9 cellular contexts compared by ENCODE assay signal in genomic region chr16:89446136-89446974, GRCh38. TPM values are rescaled to one million over a fixed set of nuclear protein-coding genes. Genes with fewer than 3 reads are reported as not detected.
DNase-seq lines count a peak whose midpoint lies in the region; ATAC-seq and TF ChIP-seq lines count a peak whose summit lies in the region.
"Had no signal": no experiment of that assay in that cellular context is flagged by ENCODE, and none has a peak within 500 bp of the region (broad histone marks: within the 10 kb centered on the region; RNA-seq: fewer than 3 reads in every experiment).

No MANE protein-coding gene starts in this region.

- no peaks in the 10 kb centered on the region for H3K9me3 Mint-ChIP-seq in activated naive CD4-positive, alpha-beta T cell treated with anti-CD3 and anti-CD28 coated beads, Interleukin-2, amount 10 ng/mL, durations not matched to agents 7 days and 5 days
- peaks cover 0 to 2% (median 0%) of the 10 kb centered on the region in 9 donors for H3K9me3 Mint-ChIP-seq in naive thymus-derived CD8-positive, alpha-beta T cell

- in situ Hi-C loops in GM23248 (cut with MboI), result no loop called here

- TF ChIP-seq CTCF in HEK293 (tag by site-specific recombination; IDR thresholded peaks at IDR 0.05), result no peak
- no peak for TF ChIP-seq CTCF in ovary (IDR thresholded peaks at IDR 0.05)

- H3K4me3 ChIP-seq in BLaER1 treated with 17β-estradiol and CSF1 and Interleukin-3, amounts not matched to agents 10 nM and 100 nM, result peak overlapping the region in 1 of 10 experiments; percentile 24; a peak in 3 of 20 replicates
- H3K4me3 ChIP-seq in HEK293 (ENCODE audit: low read depth, low read length) (no peak overlapping the region), ovary (no peak overlapping the region), GM23248 (no peak overlapping the region)

- TF ChIP-seq EP300 in ovary (IDR thresholded peaks at IDR 0.05), result no peak

- H3K9me3 ChIP-seq in BLaER1 treated with 17β-estradiol and CSF1 and Interleukin-3, amounts not matched to agents 10 nM and 100 nM (replicated peaks in 1 of 11), result no peaks in the 10 kb centered on the region
- H3K9me3 ChIP-seq in HEK293 (ENCODE audit: control insufficient read depth, insufficient read depth, low read depth, low read length) (no peaks in the 10 kb centered on the region), ovary (no peaks in the 10 kb centered on the region), GM23248 (ENCODE audit: low read depth) (no peaks in the 10 kb centered on the region)

- no peaks in the 10 kb centered on the region for H3K9me2 ChIP-seq in GM23248 (ENCODE audit: insufficient read depth)

- WGBS in ovary, 3 donors, result 70 to 78% (median 75%) methylated on average over 15 of the region's 15 CpGs
- 60 to 67% methylated on average over 15 of the region's 15 CpGs for WGBS in GM23248 (ENCODE audit: low coverage in 1 of 2, low lambda C conversion rate in 2 of 2, missing lambda C conversion rate in 2 of 2), 2 experiments

- peak; percentile 40 to 57 for ATAC-seq in naive thymus-derived CD8-positive, alpha-beta T cell
- no peak for ATAC-seq in HG02798 (IDR thresholded peaks at IDR 0.05; ENCODE audit: poor library complexity, unreplicated experiment)

- no peak overlapping the region for H2AFZ ChIP-seq in GM23248

- peaks cover 7% of the 10 kb centered on the region for H3K36me3 Mint-ChIP-seq in activated naive CD4-positive, alpha-beta T cell treated with anti-CD3 and anti-CD28 coated beads, Interleukin-2, amount 10 ng/mL, durations not matched to agents 7 days and 5 days
- peaks cover 0 to 1% (median 0%) of the 10 kb centered on the region in 3 donors for H3K36me3 Mint-ChIP-seq in naive thymus-derived CD8-positive, alpha-beta T cell

- peaks cover 0 to 14% (median 8%) of the 10 kb centered on the region in 11 experiments; a peak in 8 of 22 replicates for H3K36me3 ChIP-seq in BLaER1 treated with 17β-estradiol and CSF1 and Interleukin-3, amounts not matched to agents 10 nM and 100 nM
- no peaks in the 10 kb centered on the region for H3K36me3 ChIP-seq in HEK293 (ENCODE audit: control insufficient read depth in 2 of 2, insufficient read depth in 1 of 2, low read length in 2 of 2)
- no peaks in the 10 kb centered on the region for H3K36me3 ChIP-seq in ovary
- no peaks in the 10 kb centered on the region for H3K36me3 ChIP-seq in GM23248 (ENCODE audit: low read depth)

- no peak overlapping the region for H3K4me3 Mint-ChIP-seq in activated naive CD4-positive, alpha-beta T cell treated with anti-CD3 and anti-CD28 coated beads, Interleukin-2, amount 10 ng/mL, durations not matched to agents 7 days and 5 days
- peak overlapping the region; percentile 53 to 87 (median 82) for H3K4me3 Mint-ChIP-seq in naive thymus-derived CD8-positive, alpha-beta T cell

- intact Hi-C loops in ovary (cut with DNase I), result no loop called here

- H3K27ac Mint-ChIP-seq in activated naive CD4-positive, alpha-beta T cell treated with anti-CD3 and anti-CD28 coated beads, Interleukin-2, amount 10 ng/mL, durations not matched to agents 7 days and 5 days, result peak overlapping the region; percentile 77
- peak overlapping the region; percentile 82 to 94 (median 90) for H3K27ac Mint-ChIP-seq in naive thymus-derived CD8-positive, alpha-beta T cell

- H3K27ac ChIP-seq in BLaER1 treated with 17β-estradiol and CSF1 and Interleukin-3, amounts not matched to agents 10 nM and 100 nM, result peak overlapping the region in 10 of 11 experiments; percentile 1 to 53 (median 23); a peak in 17 of 22 replicates
- no peak overlapping the region for H3K27ac ChIP-seq in HEK293 (ENCODE audit: extremely low read depth, low read depth, low read length)
- no peak overlapping the region for H3K27ac ChIP-seq in ovary
- H3K27ac ChIP-seq in GM23248, result no peak overlapping the region

- no peaks in the 10 kb centered on the region for H3K27me3 ChIP-seq in BLaER1 treated with 17β-estradiol and CSF1 and Interleukin-3, amounts not matched to agents 10 nM and 100 nM
- no peaks in the 10 kb centered on the region for H3K27me3 ChIP-seq in ovary
- no peaks in the 10 kb centered on the region for H3K27me3 ChIP-seq in GM23248 (replicated peaks; ENCODE audit: insufficient read depth)

- H3K27me3 Mint-ChIP-seq in activated naive CD4-positive, alpha-beta T cell treated with anti-CD3 and anti-CD28 coated beads, Interleukin-2, amount 10 ng/mL, durations not matched to agents 7 days and 5 days, result no peaks in the 10 kb centered on the region
- no peaks in the 10 kb centered on the region for H3K27me3 Mint-ChIP-seq in naive thymus-derived CD8-positive, alpha-beta T cell

- peaks cover 100% of the 10 kb centered on the region for H3K79me2 ChIP-seq in GM23248 (ENCODE audit: insufficient read depth)

- H3F3A ChIP-seq in GM23248 (ENCODE audit: insufficient read depth), result peaks cover 24% of the 10 kb centered on the region

- peaks cover 93% of the 10 kb centered on the region for H3K4me1 Mint-ChIP-seq in activated naive CD4-positive, alpha-beta T cell treated with anti-CD3 and anti-CD28 coated beads, Interleukin-2, amount 10 ng/mL, durations not matched to agents 7 days and 5 days
- peaks cover 54 to 97% (median 93%) of the 10 kb centered on the region in 4 donors for H3K4me1 Mint-ChIP-seq in naive thymus-derived CD8-positive, alpha-beta T cell

- H3K4me2 ChIP-seq in BLaER1 treated with 17β-estradiol and CSF1 and Interleukin-3, amounts not matched to agents 10 nM and 100 nM, result peak overlapping the region; percentile 76 to 98 (median 90)
- H3K4me2 ChIP-seq in GM23248 (ENCODE audit: unreplicated experiment), result no peak overlapping the region

- peaks cover 100% of the 10 kb centered on the region in 11 experiments for H4K20me1 ChIP-seq in BLaER1 treated with 17β-estradiol and CSF1 and Interleukin-3, amounts not matched to agents 10 nM and 100 nM
- peaks cover 86% of the 10 kb centered on the region for H4K20me1 ChIP-seq in GM23248 (ENCODE audit: insufficient read depth)

- POLR2A ChIA-PET in HEK293 (lab: Yijun Ruan, JAX), result interaction anchor here (0.7 kb wide), 2 partner anchors 32 to 43 kb away, joined by 4 to 5 read pairs; no protein-coding TSS in a partner anchor
- POLR2A ChIA-PET in naive thymus-derived CD8-positive, alpha-beta T cell (lab: Charles Lee), result interaction anchor here (0.6 to 3.7 kb wide), 13 partner anchors 9 to 131 kb away, joined by 3 to 21 read pairs (median 4); no protein-coding TSS in a partner anchor

- no peak for TF ChIP-seq POLR2A in ovary (IDR thresholded peaks at IDR 0.05)

- no peak for DNase-seq in activated naive CD4-positive, alpha-beta T cell treated with anti-CD3 and anti-CD28 coated beads, Interleukin-2, amount 10 ng/mL, durations not matched to agents 7 days and 5 days
- peak in 4 of 10 donors; percentile 32 to 44 (median 38) for DNase-seq in naive thymus-derived CD8-positive, alpha-beta T cell
- DNase-seq in ovary (no peak), HPDE6-E6E7 (ENCODE audit: extremely low spot score) (no peak), GM23248 (no peak)
- DNase-seq: NCI-H526 treated with DMSO at 0.1 percent for 48 hours had no signal

- H3K9ac ChIP-seq in BLaER1 treated with 17β-estradiol and CSF1 and Interleukin-3, amounts not matched to agents 10 nM and 100 nM, result peak overlapping the region; percentile 10 to 65 (median 48); a peak in 19 of 22 replicates
- no peak overlapping the region for H3K9ac ChIP-seq in GM23248

- CTCF ChIA-PET in HEK293 (lab: Yijun Ruan, JAX), result interaction anchor here (0.5 to 1.7 kb wide), 4 partner anchors 9 to 18 kb away, joined by 3 to 9 read pairs (median 6); no protein-coding TSS in a partner anchor
- CTCF ChIA-PET in activated naive CD4-positive, alpha-beta T cell treated with anti-CD3 and anti-CD28 coated beads, Interleukin-2, amount 10 ng/mL, durations not matched to agents 7 days and 5 days (lab: Charles Lee), result no interaction called here

- peaks cover 96 to 100% (median 99%) of the 10 kb centered on the region in 10 experiments for H3K4me1 ChIP-seq in BLaER1 treated with 17β-estradiol and CSF1 and Interleukin-3, amounts not matched to agents 10 nM and 100 nM
- peaks cover 38% of the 10 kb centered on the region for H3K4me1 ChIP-seq in HEK293 (ENCODE audit: control insufficient read depth, insufficient read depth, low read length)
- H3K4me1 ChIP-seq in ovary (ENCODE audit: insufficient read depth), result peaks cover 40% of the 10 kb centered on the region
- peaks cover 54% of the 10 kb centered on the region for H3K4me1 ChIP-seq in GM23248 (ENCODE audit: insufficient read depth)

TF ChIP-seq in HEK293, 187 proteins besides CTCF, POLR2A, EP300 and RAD21 (continues in another document):
- TF ChIP-seq SCRT2 (tag by site-specific recombination; IDR thresholded peaks at IDR 0.05) (0 out of 2 replicates have a peak, but pooled peaks have one; percentile 56), ZNF280D (tag by site-specific recombination; IDR thresholded peaks at IDR 0.05) (no peak), EGR2 (tag by site-specific recombination; IDR thresholded peaks at IDR 0.05; ENCODE audit: low read depth) (peak; percentile 77), ZNF707 (tag by site-specific recombination; IDR thresholded peaks at IDR 0.05) (no peak), ZNF621 (tag by site-specific recombination; IDR thresholded peaks at IDR 0.05) (no peak)

RNA-seq across cellular contexts. Expression of gene ANKRD11, which starts 44.0 kb away (rescaled TPM):
- 100 to 1,000 TPM; 326 to 328 TPM for total RNA-seq in naive thymus-derived CD8-positive, alpha-beta T cell
- polyA plus RNA-seq in naive thymus-derived CD8-positive, alpha-beta T cell, result 10 to 100 TPM in 2 of 3 donors, 1 to 10 TPM in 1; 8.9 to 61.1 (median 13.9) TPM
- 100 to 1,000 TPM in 5 of 7 donors, 10 to 100 TPM in 2; 56.1 to 188 (median 123) TPM for total RNA-seq in ovary
- polyA plus RNA-seq in ovary (10 to 100 TPM; 52.1 to 68.5 TPM), GM23248 (2016; fragmentation: Nextera tagmentation; extraction: Ambion mirVana) (34.7 and 39.3 TPM in 2 replicates)
- 83.8 and 84.7 TPM in 2 replicates for total RNA-seq in GM23248 (2014; rRNA removed; shearing (Covaris generic))

Comparison
In these comparisons a context has a peak if more than half of its experiments do, and no peak if none do; other contexts are left out.
1. H3K27ac ChIP-seq: peak in BLaER1 treated with 17β-estradiol and CSF1 and Interleukin-3, amounts not matched to agents 10 nM and 100 nM (10 of 11); none in HEK293 (single experiment), ovary (0 of 2) and GM23248 (single experiment).